In genomic region chr16:85502357-85502756, GRCh38 we compare ENCODE assay signal across 1 cellular context.
TF ChIP-seq lines count a peak whose summit lies in the region.

No MANE protein-coding gene starts in this region.

TF ChIP-seq in GM23338, 12 proteins besides CTCF, POLR2A, EP300 and RAD21 (continued from another document):
- TF ChIP-seq ZNF462 (CRISPR knock-in tag; IDR thresholded peaks at IDR 0.05) (no peak), CREB1 (CRISPR knock-in tag; IDR thresholded peaks at IDR 0.05; ENCODE audit: low read depth) (no peak), ETS1 (IDR thresholded peaks at IDR 0.05) (no peak), EZH2phosphoT487 (IDR thresholded peaks at IDR 0.05; ENCODE audit: unreplicated experiment) (no peak), ZNF331 (CRISPR knock-in tag; IDR thresholded peaks at IDR 0.05; ENCODE audit: low read depth) (no peak), NANOG (IDR thresholded peaks at IDR 0.05; ENCODE audit: borderline replicate concordance) (no peak), POLR2AphosphoS5 (IDR thresholded peaks at IDR 0.05; ENCODE audit: low read depth) (no peak)
